ENCODE assay signal across 1 cellular context in genomic region chr9:34046784-34047379, GRCh38.
TF ChIP-seq lines count a peak whose summit lies in the region.

No MANE protein-coding gene starts in this region.

TF ChIP-seq in GM23338, 12 proteins besides CTCF, POLR2A, EP300 and RAD21 (continued from another document):
- TF ChIP-seq ZNF462 (CRISPR knock-in tag; IDR thresholded peaks at IDR 0.05) (no peak), EZH2 (IDR thresholded peaks at IDR 0.05; ENCODE audit: low read depth, unreplicated experiment) (no peak), JUNB (IDR thresholded peaks at IDR 0.05; ENCODE audit: unreplicated experiment) (no peak), CREB1 (CRISPR knock-in tag; IDR thresholded peaks at IDR 0.05; ENCODE audit: low read depth) (no peak), NANOG (IDR thresholded peaks at IDR 0.05; ENCODE audit: borderline replicate concordance) (no peak), ETS1 (IDR thresholded peaks at IDR 0.05) (no peak), STAT1 (IDR thresholded peaks at IDR 0.05; ENCODE audit: unreplicated experiment) (no peak), REST (IDR thresholded peaks at IDR 0.05; ENCODE audit: unreplicated experiment) (no peak), ZNF114 (CRISPR knock-in tag; IDR thresholded peaks at IDR 0.05) (no peak)
